8 cellular contexts compared by ENCODE assay signal in the genomic region with DNA sequence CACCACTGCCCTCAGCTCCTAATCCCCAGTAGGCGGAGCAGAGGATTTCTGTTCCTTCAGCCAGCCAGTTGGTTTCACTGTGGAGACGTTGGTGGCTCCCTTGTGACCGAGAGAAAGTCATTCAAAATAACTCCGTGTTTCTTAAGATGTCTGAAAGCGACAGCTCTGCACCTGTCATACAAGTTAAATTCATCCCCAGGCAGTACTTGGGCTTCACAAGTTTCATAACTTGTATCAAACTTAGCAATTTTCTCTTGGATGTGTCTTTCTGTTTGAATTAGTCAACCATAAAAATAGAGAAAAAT. TPM values are rescaled to one million over a fixed set of nuclear protein-coding genes. Genes with fewer than 3 reads are reported as not detected.
DNase-seq lines count a peak whose midpoint lies in the region; ATAC-seq and TF ChIP-seq lines count a peak whose summit lies in the region.

No MANE protein-coding gene starts in this region.

- H2AFZ ChIP-seq in neuron (ENCODE audit: low read depth, low read length), result peak overlapping the region; percentile 89

- no peaks in the 10 kb centered on the region for H3K36me3 ChIP-seq in right atrium auricular region
- no peaks in the 10 kb centered on the region for H3K36me3 ChIP-seq in colonic mucosa
- no peaks in the 10 kb centered on the region for H3K36me3 ChIP-seq in neuron (ENCODE audit: insufficient read depth, low read length)

- WGBS in right cardiac atrium, result 7% methylated on average over 5 of the region's 5 CpGs

- H3K27ac ChIP-seq in right atrium auricular region, result peak overlapping the region; percentile 87
- no peak overlapping the region for H3K27ac ChIP-seq in right cardiac atrium (ENCODE audit: low read length)
- no peak overlapping the region for H3K27ac ChIP-seq in colonic mucosa

- no peaks in the 10 kb centered on the region for H3K9me3 ChIP-seq in right atrium auricular region
- H3K9me3 ChIP-seq in right cardiac atrium (ENCODE audit: control insufficient read depth, low read length), result no peaks in the 10 kb centered on the region
- H3K9me3 ChIP-seq in colonic mucosa, result no peaks in the 10 kb centered on the region
- H3K9me3 ChIP-seq in neuron (ENCODE audit: low read length), result no peaks in the 10 kb centered on the region

- ATAC-seq in right cardiac atrium (no peak), HG03280 (IDR thresholded peaks at IDR 0.05; ENCODE audit: unreplicated experiment) (peak; percentile 46), sciatic nerve (no peak)

- peak overlapping the region; percentile 55 to 78 for H3K4me3 ChIP-seq in right atrium auricular region
- no peak overlapping the region for H3K4me3 ChIP-seq in right cardiac atrium (ENCODE audit: low read length)
- peak overlapping the region; percentile 57 for H3K4me3 ChIP-seq in colonic mucosa
- peak overlapping the region; percentile 57 for H3K4me3 ChIP-seq in neuron (ENCODE audit: low read length)

- H3K4me1 ChIP-seq in right atrium auricular region, result peaks cover 0 to 17% of the 10 kb centered on the region in 2 donors
- no peaks in the 10 kb centered on the region for H3K4me1 ChIP-seq in right cardiac atrium (ENCODE audit: control insufficient read depth, insufficient read depth, low read length)
- no peaks in the 10 kb centered on the region for H3K4me1 ChIP-seq in colonic mucosa
- H3K4me1 ChIP-seq in neuron (ENCODE audit: insufficient read depth, low read length), result peaks cover 4% of the 10 kb centered on the region

- intact Hi-C loops in right cardiac atrium (cut with DNase I), result loop anchor here (10.0 kb wide), 2 partner anchors 195 to 205 kb away; partner anchors contain the start of gene MTAP (in 2 of the 4)
- intact Hi-C loops in colonic mucosa (cut with DNase I), result loop anchor here (5.0 to 10.0 kb wide), 3 partner anchors 42 to 225 kb away; no protein-coding TSS in a partner anchor
- intact Hi-C loops in sciatic nerve (cut with DNase I), result no loop called here

- TF ChIP-seq CTCF in right atrium auricular region (IDR thresholded peaks at IDR 0.05), result no peak
- TF ChIP-seq CTCF in colonic mucosa (IDR thresholded peaks at IDR 0.05), result no peak

- DNase-seq in right atrium auricular region (ENCODE audit: low spot score) (no peak), right cardiac atrium (no peak), colonic mucosa (no peak), sciatic nerve (ENCODE audit: low spot score) (no peak), NCI-H146 treated with DMSO at 0.1 percent for 48 hours (lab: John Stamatoyannopoulos, UW; ENCODE audit: unreplicated experiment) (no peak)
- DNase-seq in activated CD4-positive, alpha-beta T cell treated with anti-CD3 and anti-CD28 coated beads for 4 hours, result no peak

- H3K27me3 ChIP-seq in right atrium auricular region (peaks cover 0 to 14% of the 10 kb centered on the region in 2 donors), right cardiac atrium (ENCODE audit: control insufficient read depth, insufficient read depth) (no peaks in the 10 kb centered on the region), colonic mucosa (peaks cover 18% of the 10 kb centered on the region), neuron (ENCODE audit: insufficient read depth, low read length) (peaks cover 29% of the 10 kb centered on the region)

- peak overlapping the region in 1 of 2 donors; percentile 99 for H3K9ac ChIP-seq in colonic mucosa (ENCODE audit: low read depth in 2 of 2, low read length in 2 of 2)

RNA-seq across cellular contexts. Expression of gene CDKN2B, which starts 0.4 kb away (rescaled TPM):
- 1 to 10 TPM; 2.5 to 3.9 TPM for total RNA-seq in right atrium auricular region
- total RNA-seq in right cardiac atrium, result 1 to 10 TPM in 3 of 4 donors, under 1 TPM in 1; 0.71 to 1.7 (median 1.3) TPM
- 1.9 TPM for polyA plus RNA-seq in right cardiac atrium
- total RNA-seq in colonic mucosa, result 10 to 100 TPM; 57.0 to 76.6 TPM
- 4.0 TPM for total RNA-seq in sciatic nerve

RNA-seq across cellular contexts. Expression of gene CDKN2B-AS1, which starts 14.9 kb away (rescaled TPM):
- total RNA-seq in right atrium auricular region, result not detected
- under 1 TPM in 1 of 4 donors, not detected in 3; 0.24 TPM for total RNA-seq in right cardiac atrium
- 0.09 TPM for polyA plus RNA-seq in right cardiac atrium
- 10 to 100 TPM; 39.7 to 73.7 TPM for total RNA-seq in colonic mucosa
- total RNA-seq in sciatic nerve, result 1.4 TPM

RNA-seq across cellular contexts. Expression of gene CDKN2A, which starts 15.3 kb away (rescaled TPM):
- 1 to 10 TPM in 1 of 2 donors, not detected in 1; 1.3 TPM for total RNA-seq in right atrium auricular region
- under 1 TPM in 1 of 4 donors, not detected in 3; 0.37 TPM for total RNA-seq in right cardiac atrium
- polyA plus RNA-seq in right cardiac atrium, result 0.32 TPM
- 1 to 10 TPM; 1.3 to 2.9 TPM for total RNA-seq in colonic mucosa
- 1.5 TPM for total RNA-seq in sciatic nerve

Comparison
In these comparisons a context has a peak if more than half of its experiments do, and no peak if none do; other contexts are left out.
1. H3K27ac ChIP-seq: peak in right atrium auricular region (2 of 2); none in right cardiac atrium (single experiment) and colonic mucosa (single experiment).
2. RNA of gene CDKN2B, which starts 0.4 kb away (total RNA-seq): 57.0 to 76.6 TPM in colonic mucosa; 4.0 TPM in sciatic nerve (single experiment), 2.5 to 3.9 TPM in right atrium auricular region and 0.71 to 1.7 TPM in right cardiac atrium; every median in the first group is over 10 times any median in the second.
3. RNA of gene CDKN2B-AS1, which starts 14.9 kb away (total RNA-seq): 39.7 to 73.7 TPM in colonic mucosa; 1.4 TPM in sciatic nerve (single experiment), 0.24 TPM in right cardiac atrium and not detected in right atrium auricular region; every median in the first group is over 10 times any median in the second.